Comparison of ENCODE assay signal across 1 cellular context in genomic region chr12:47758834-47759690, GRCh38.
TF ChIP-seq lines count a peak whose summit lies in the region.

Gene RAPGEF3, minus strand, starts transcription at chr12:47758880. Its CDS starts 324 bp downstream, at chr12:47758556.

TF ChIP-seq in K562, 482 proteins besides CTCF, POLR2A, EP300 and RAD21 (continued from another document and continues in another):
- no peak for TF ChIP-seq ZNF717 (CRISPR knock-in tag; IDR thresholded peaks at IDR 0.05)
- no peak for TF ChIP-seq HMG20B (CRISPR knock-in tag; IDR thresholded peaks at IDR 0.05)
- no peak for TF ChIP-seq RBM34 (IDR thresholded peaks at IDR 0.05; ENCODE audit: borderline replicate concordance, insufficient read depth, low read length)
- TF ChIP-seq ZKSCAN8 (CRISPR knock-in tag; IDR thresholded peaks at IDR 0.05), result no peak
- TF ChIP-seq MYNN (IDR thresholded peaks at IDR 0.05), result no peak
- TF ChIP-seq MYNN (CRISPR knock-in tag; IDR thresholded peaks at IDR 0.05), result no peak
- TF ChIP-seq RCOR1 (IDR thresholded peaks at IDR 0.05; ENCODE audit: borderline replicate concordance in 1 of 2, low read depth in 2 of 2, low read length in 2 of 2), result no peak
- TF ChIP-seq PML (IDR thresholded peaks at IDR 0.05; ENCODE audit: low read length), result no peak
- peak; percentile 83 for TF ChIP-seq USF2 (CRISPR knock-in tag; IDR thresholded peaks at IDR 0.05)
- peak; percentile 77 for TF ChIP-seq ELF1 (tag; IDR thresholded peaks at IDR 0.05)
- no peak for TF ChIP-seq DACH1 (IDR thresholded peaks at IDR 0.05; ENCODE audit: partially characterized antibody)
- TF ChIP-seq SMARCA5 (IDR thresholded peaks at IDR 0.05), result peak; percentile 62; the same call in 1 of the 2 replicates
- no peak for TF ChIP-seq PRPF4 (IDR thresholded peaks at IDR 0.05; ENCODE audit: insufficient read depth, low read depth, low read length, poor library complexity, severe bottlenecking)
- no peak for TF ChIP-seq CSDE1 (IDR thresholded peaks at IDR 0.05)
- no peak for TF ChIP-seq TRIM28 (IDR thresholded peaks at IDR 0.05)
- TF ChIP-seq STAT6 (CRISPR knock-in tag; IDR thresholded peaks at IDR 0.05), result 0 out of 2 replicates have a peak, but pooled peaks have one; percentile 61
- TF ChIP-seq PYGO2 (tag; IDR thresholded peaks at IDR 0.05), result no peak
- TF ChIP-seq ZNF143 (CRISPR knock-in tag; IDR thresholded peaks at IDR 0.05), result no peak
- no peak for TF ChIP-seq ZNF232 (CRISPR knock-in tag; IDR thresholded peaks at IDR 0.05)
- no peak for TF ChIP-seq SIN3B (IDR thresholded peaks at IDR 0.05; ENCODE audit: low read depth)
- TF ChIP-seq NR1H2 (CRISPR knock-in tag; IDR thresholded peaks at IDR 0.05), result no peak
- TF ChIP-seq SUPT5H (IDR thresholded peaks at IDR 0.05), result no peak
- no peak for TF ChIP-seq NFYB (IDR thresholded peaks at IDR 0.05; ENCODE audit: extremely low read depth, insufficient read length)
- no peak for TF ChIP-seq RBM15 (IDR thresholded peaks at IDR 0.05; ENCODE audit: insufficient read depth, low read length)
- TF ChIP-seq RFX7 (CRISPR knock-in tag; IDR thresholded peaks at IDR 0.05), result no peak
- no peak for TF ChIP-seq ZNF197 (CRISPR knock-in tag; IDR thresholded peaks at IDR 0.05; ENCODE audit: low read depth)
- TF ChIP-seq CLOCK (CRISPR knock-in tag; IDR thresholded peaks at IDR 0.05; ENCODE audit: borderline replicate concordance), result no peak
- no peak for TF ChIP-seq MAFF (IDR thresholded peaks at IDR 0.05; ENCODE audit: low read length)
- TF ChIP-seq ZBTB26 (CRISPR knock-in tag; IDR thresholded peaks at IDR 0.05), result no peak
- TF ChIP-seq CTBP1 (IDR thresholded peaks at IDR 0.05; ENCODE audit: borderline replicate concordance), result peak; percentile 60; the same call in 1 of the 2 replicates
- TF ChIP-seq MED1 (CRISPR knock-in tag; IDR thresholded peaks at IDR 0.05; ENCODE audit: borderline replicate concordance), result no peak
- no peak for TF ChIP-seq TBP (optimal IDR thresholded peaks at IDR 0.05; ENCODE audit: low read depth, low read length)
- no peak for TF ChIP-seq ZEB2 (IDR thresholded peaks at IDR 0.05)
- no peak for TF ChIP-seq TBL1XR1 (IDR thresholded peaks at IDR 0.05; ENCODE audit: low read length in 2 of 2)
- TF ChIP-seq ZBTB34 (CRISPR knock-in tag; IDR thresholded peaks at IDR 0.05), result no peak
- TF ChIP-seq ZNF512 (tag; IDR thresholded peaks at IDR 0.05), result no peak
- TF ChIP-seq CREBBP (IDR thresholded peaks at IDR 0.05; ENCODE audit: low read depth, low read length), result no peak
- no peak for TF ChIP-seq HES1 (IDR thresholded peaks at IDR 0.05; ENCODE audit: low read depth)
- 0 out of 2 replicates have a peak, but pooled peaks have one; percentile 60 for TF ChIP-seq HNRNPL (IDR thresholded peaks at IDR 0.05; ENCODE audit: low read depth, low read length)
- no peak for TF ChIP-seq ZNF436 (CRISPR knock-in tag; IDR thresholded peaks at IDR 0.05)
- TF ChIP-seq ARID1B (IDR thresholded peaks at IDR 0.05), result peak; percentile 75
- no peak for TF ChIP-seq TCF7L2 (IDR thresholded peaks at IDR 0.05; ENCODE audit: low read depth, low read length)
- TF ChIP-seq CBFA2T2 (conservative IDR thresholded peaks at IDR 0.05), result no peak
- TF ChIP-seq KDM2B (CRISPR knock-in tag; IDR thresholded peaks at IDR 0.05), result no peak
- TF ChIP-seq TEAD4 (IDR thresholded peaks at IDR 0.05; ENCODE audit: low read length), result no peak
- TF ChIP-seq TEAD4 (CRISPR knock-in tag; IDR thresholded peaks at IDR 0.05; ENCODE audit: borderline replicate concordance), result no peak
- no peak for TF ChIP-seq SFPQ (IDR thresholded peaks at IDR 0.05; ENCODE audit: low read depth, low read length)
- TF ChIP-seq CTCFL (IDR thresholded peaks at IDR 0.05; ENCODE audit: borderline replicate concordance, insufficient read depth, low read depth, low read length, poor library complexity, severe bottlenecking), result peak; percentile 83
- TF ChIP-seq IRF1 (CRISPR knock-in tag; IDR thresholded peaks at IDR 0.05; ENCODE audit: borderline replicate concordance), result no peak
- TF ChIP-seq ZNF140 (CRISPR knock-in tag; IDR thresholded peaks at IDR 0.05), result no peak
- no peak for TF ChIP-seq SNRNP70 (optimal IDR thresholded peaks at IDR 0.05; ENCODE audit: low read depth, low read length)
- TF ChIP-seq NR2F6 (CRISPR knock-in tag; IDR thresholded peaks at IDR 0.05), result no peak
- TF ChIP-seq ZNF175 (CRISPR knock-in tag; IDR thresholded peaks at IDR 0.05; ENCODE audit: low read depth), result no peak; the same call in 1 of the 2 replicates
- no peak for TF ChIP-seq CEBPB (tag; IDR thresholded peaks at IDR 0.05)
